8 cellular contexts compared by ENCODE assay signal in genomic region chr3:45612918-45613602, GRCh38. TPM values are rescaled to one million over a fixed set of nuclear protein-coding genes. Genes with fewer than 3 reads are reported as not detected.
DNase-seq lines count a peak whose midpoint lies in the region; ATAC-seq lines count a peak whose summit lies in the region.

No MANE protein-coding gene starts in this region.

- H3K4me3 ChIP-seq in CD8-positive, alpha-beta memory T cell (ENCODE audit: low read length) = no peak overlapping the region

- no peaks in the 10 kb centered on the region for H3K27me3 ChIP-seq in CD8-positive, alpha-beta memory T cell (ENCODE audit: insufficient read depth, low read length, poor library complexity, severe bottlenecking)

- no peaks in the 10 kb centered on the region for H3K9me3 ChIP-seq in CD8-positive, alpha-beta memory T cell (ENCODE audit: low read length)

- H3K27me3 Mint-ChIP-seq in activated naive CD8-positive, alpha-beta T cell treated with anti-CD3 and anti-CD28 coated beads, Interleukin-2, amount 50 U/mL, for 24 hours = no peaks in the 10 kb centered on the region
- no peaks in the 10 kb centered on the region for H3K27me3 Mint-ChIP-seq in activated naive CD8-positive, alpha-beta T cell treated with anti-CD3 and anti-CD28 coated beads for 36 hours
- no peaks in the 10 kb centered on the region for H3K27me3 Mint-ChIP-seq in CD8-positive, alpha-beta memory T cell

- CTCF ChIA-PET in CD8-positive, alpha-beta memory T cell (lab: Charles Lee) = interaction anchor here (0.8 to 1.9 kb wide), 2 partner anchors 17 to 47 kb away, joined by 3 to 7 read pairs; no protein-coding TSS in a partner anchor

- intact Hi-C loops in sciatic nerve (cut with DNase I) = no loop called here

- no peak for DNase-seq in activated naive CD8-positive, alpha-beta T cell treated with anti-CD3 and anti-CD28 coated beads, Interleukin-2, amount 50 U/mL, for 24 hours
- DNase-seq in activated naive CD8-positive, alpha-beta T cell treated with anti-CD3 and anti-CD28 coated beads for 36 hours = no peak
- peak; percentile 94 for DNase-seq in RPMI8226
- DNase-seq in sciatic nerve (ENCODE audit: low spot score) = no peak
- DNase-seq in stimulated activated CD4-positive, alpha-beta T cell treated with anti-CD3 and anti-CD28 coated beads, Interleukin-4, amount 100 ng/mL, for 1 hour = no peak
- DNase-seq in CD8-positive, alpha-beta memory T cell = no peak
- no peak for DNase-seq in HPDE6-E6E7 (ENCODE audit: extremely low spot score)

- POLR2A ChIA-PET in CD8-positive, alpha-beta memory T cell (lab: Charles Lee) = no interaction called here

- peaks cover 11% of the 10 kb centered on the region for H3K36me3 Mint-ChIP-seq in activated naive CD8-positive, alpha-beta T cell treated with anti-CD3 and anti-CD28 coated beads, Interleukin-2, amount 50 U/mL, for 24 hours (ENCODE audit: low read depth)
- peaks cover 8% of the 10 kb centered on the region for H3K36me3 Mint-ChIP-seq in activated naive CD8-positive, alpha-beta T cell treated with anti-CD3 and anti-CD28 coated beads for 36 hours
- H3K36me3 Mint-ChIP-seq in CD8-positive, alpha-beta memory T cell = peaks cover 0 to 41% (median 5%) of the 10 kb centered on the region in 3 donors

- no peak overlapping the region for H3K4me3 Mint-ChIP-seq in activated naive CD8-positive, alpha-beta T cell treated with anti-CD3 and anti-CD28 coated beads, Interleukin-2, amount 50 U/mL, for 24 hours
- H3K4me3 Mint-ChIP-seq in activated naive CD8-positive, alpha-beta T cell treated with anti-CD3 and anti-CD28 coated beads for 36 hours = no peak overlapping the region
- H3K4me3 Mint-ChIP-seq in CD8-positive, alpha-beta memory T cell = no peak overlapping the region

- peaks cover 46% of the 10 kb centered on the region for H3K4me1 Mint-ChIP-seq in activated naive CD8-positive, alpha-beta T cell treated with anti-CD3 and anti-CD28 coated beads, Interleukin-2, amount 50 U/mL, for 24 hours
- peaks cover 30% of the 10 kb centered on the region for H3K4me1 Mint-ChIP-seq in activated naive CD8-positive, alpha-beta T cell treated with anti-CD3 and anti-CD28 coated beads for 36 hours
- peaks cover 25 to 64% (median 50%) of the 10 kb centered on the region in 3 donors for H3K4me1 Mint-ChIP-seq in CD8-positive, alpha-beta memory T cell

- H3K4me1 ChIP-seq in CD8-positive, alpha-beta memory T cell (ENCODE audit: insufficient read depth, low read length) = no peaks in the 10 kb centered on the region

- no peak for ATAC-seq in activated naive CD8-positive, alpha-beta T cell treated with anti-CD3 and anti-CD28 coated beads, Interleukin-2, amount 50 U/mL, for 24 hours
- peak; percentile 60 for ATAC-seq in HG03097 (IDR thresholded peaks at IDR 0.05; ENCODE audit: low FRiP score, unreplicated experiment)
- ATAC-seq in sciatic nerve = peak; percentile 51

- no peaks in the 10 kb centered on the region for H3K9me3 Mint-ChIP-seq in activated naive CD8-positive, alpha-beta T cell treated with anti-CD3 and anti-CD28 coated beads, Interleukin-2, amount 50 U/mL, for 24 hours
- H3K9me3 Mint-ChIP-seq in activated naive CD8-positive, alpha-beta T cell treated with anti-CD3 and anti-CD28 coated beads for 36 hours = no peaks in the 10 kb centered on the region
- H3K9me3 Mint-ChIP-seq in CD8-positive, alpha-beta memory T cell = no peaks in the 10 kb centered on the region

- H3K27ac Mint-ChIP-seq in activated naive CD8-positive, alpha-beta T cell treated with anti-CD3 and anti-CD28 coated beads, Interleukin-2, amount 50 U/mL, for 24 hours = peak overlapping the region; percentile 11
- H3K27ac Mint-ChIP-seq in activated naive CD8-positive, alpha-beta T cell treated with anti-CD3 and anti-CD28 coated beads for 36 hours = no peak overlapping the region
- peak overlapping the region in 4 of 8 donors; percentile 19 to 73 (median 52) for H3K27ac Mint-ChIP-seq in CD8-positive, alpha-beta memory T cell

- no peaks in the 10 kb centered on the region for H3K36me3 ChIP-seq in CD8-positive, alpha-beta memory T cell (ENCODE audit: insufficient read depth, low read length)

- no peak overlapping the region for H3K27ac ChIP-seq in CD8-positive, alpha-beta memory T cell (ENCODE audit: low read depth, low read length)

RNA-seq across cellular contexts. Expression of gene LIMD1, which starts 18.5 kb away (rescaled TPM):
- total RNA-seq in activated naive CD8-positive, alpha-beta T cell treated with anti-CD3 and anti-CD28 coated beads for 36 hours = 10 to 100 TPM; 23.8 to 26.5 TPM
- total RNA-seq in sciatic nerve = 52.0 TPM
- 10 to 100 TPM; 27.0 to 27.2 TPM for total RNA-seq in CD8-positive, alpha-beta memory T cell
- polyA plus RNA-seq in CD8-positive, alpha-beta memory T cell = 5.8 TPM
